17 cellular contexts compared by ENCODE assay signal in genomic region chr1:38183094-38183493, GRCh38.
"Had no signal": no experiment of that assay in that cellular context is flagged by ENCODE, and none has a peak within 500 bp of the region (broad histone marks: within the 10 kb centered on the region; RNA-seq: fewer than 3 reads in every experiment).

No MANE protein-coding gene starts in this region.

- H3K4me3 Mint-ChIP-seq: activated CD4-positive, alpha-beta memory T cell treated with anti-CD3 and anti-CD28 coated beads, Interleukin-2, amount 10 ng/mL, durations not matched to agents 7 days and 5 days; activated T-cell treated with anti-CD3 and anti-CD28 coated beads, Interleukin-2, amount 50 U/mL, for 4 hours; immature natural killer cell; nephron; stimulated activated naive CD8-positive, alpha-beta T cell treated with anti-CD3 and anti-CD28 coated beads, Interleukin-15, amount 100 ng/mL, for 72 hours; type B pancreatic cell had no signal

- DNase-seq: activated CD4-positive, alpha-beta memory T cell treated with anti-CD3 and anti-CD28 coated beads, Interleukin-2, amount 10 ng/mL, durations not matched to agents 7 days and 5 days; activated CD4-positive, alpha-beta T cell treated with anti-CD3 and anti-CD28 coated beads for 4 hours; activated effector memory CD4-positive, alpha-beta T cell treated with Interleukin-2 at 50 U/mL for 16 hours; activated naive CD4-positive, alpha-beta T cell treated with anti-CD3 and anti-CD28 coated beads, Interleukin-2, amount 50 U/mL, for 16 hours; activated T-cell treated with anti-CD3 and anti-CD28 coated beads, Interleukin-2, amount 50 U/mL, for 4 hours; adrenal gland; body of pancreas; colonic mucosa; esophagus squamous epithelium; immature natural killer cell; stimulated activated CD4-positive, alpha-beta T cell treated with anti-CD3 and anti-CD28 coated beads, Interleukin-1b, Interleukin-23, amount 100 ng/mL, for 48 hours; stimulated activated naive CD8-positive, alpha-beta T cell treated with anti-CD3 and anti-CD28 coated beads, Interleukin-15, amount 100 ng/mL, for 72 hours; T-helper 2 cell had no signal

- H3K4me2 ChIP-seq: hepatocyte had no signal

- H2AFZ ChIP-seq: hepatocyte had no signal

- H3K27ac ChIP-seq: adrenal gland, body of pancreas, colonic mucosa, esophagus squamous epithelium, hepatocyte had no signal

- H3K36me3 Mint-ChIP-seq: immature natural killer cell, type B pancreatic cell had no signal

- H3K4me1 ChIP-seq: adrenal gland, body of pancreas, colonic mucosa, esophagus squamous epithelium had no signal

- H3K27ac Mint-ChIP-seq: activated CD4-positive, alpha-beta memory T cell treated with anti-CD3 and anti-CD28 coated beads, Interleukin-2, amount 10 ng/mL, durations not matched to agents 7 days and 5 days; immature natural killer cell; stimulated activated naive CD8-positive, alpha-beta T cell treated with anti-CD3 and anti-CD28 coated beads, Interleukin-15, amount 100 ng/mL, for 72 hours; type B pancreatic cell had no signal

- H3K27me3 ChIP-seq: adrenal gland, body of pancreas, colonic mucosa, hepatocyte had no signal

- ATAC-seq: activated T-cell treated with anti-CD3 and anti-CD28 coated beads, Interleukin-2, amount 50 U/mL, for 4 hours; body of pancreas; sciatic nerve; stimulated activated naive CD8-positive, alpha-beta T cell treated with anti-CD3 and anti-CD28 coated beads, Interleukin-15, amount 100 ng/mL, for 72 hours had no signal

- H3K79me2 ChIP-seq: hepatocyte had no signal

- H3K4me3 ChIP-seq: adrenal gland, body of pancreas, colonic mucosa, esophagus squamous epithelium, hepatocyte had no signal

- H3K4me1 Mint-ChIP-seq: activated CD4-positive, alpha-beta memory T cell treated with anti-CD3 and anti-CD28 coated beads, Interleukin-2, amount 10 ng/mL, durations not matched to agents 7 days and 5 days; immature natural killer cell; stimulated activated naive CD8-positive, alpha-beta T cell treated with anti-CD3 and anti-CD28 coated beads, Interleukin-15, amount 100 ng/mL, for 72 hours had no signal

- H3K36me3 ChIP-seq: adrenal gland, colonic mucosa, esophagus squamous epithelium had no signal

- H3K9me3 ChIP-seq: adrenal gland, body of pancreas, colonic mucosa, esophagus squamous epithelium had no signal

- H3K9me3 Mint-ChIP-seq: activated CD4-positive, alpha-beta memory T cell treated with anti-CD3 and anti-CD28 coated beads, Interleukin-2, amount 10 ng/mL, durations not matched to agents 7 days and 5 days; activated T-cell treated with anti-CD3 and anti-CD28 coated beads, Interleukin-2, amount 50 U/mL, for 4 hours; immature natural killer cell; stimulated activated naive CD8-positive, alpha-beta T cell treated with anti-CD3 and anti-CD28 coated beads, Interleukin-15, amount 100 ng/mL, for 72 hours had no signal
